ENCODE assay signal across 18 cellular contexts in genomic region chr17:8463089-8463488, GRCh38. TPM values are rescaled to one million over a fixed set of nuclear protein-coding genes. Genes with fewer than 3 reads are reported as not detected.
DNase-seq lines count a peak whose midpoint lies in the region; ATAC-seq, FAIRE-seq and TF ChIP-seq lines count a peak whose summit lies in the region.
"Had no signal": no experiment of that assay in that cellular context is flagged by ENCODE, and none has a peak within 500 bp of the region (broad histone marks: within the 10 kb centered on the region; RNA-seq: fewer than 3 reads in every experiment).

No MANE protein-coding gene starts in this region.

- H3K27ac ChIP-seq in A549, result no peak overlapping the region

- no peaks in the 10 kb centered on the region for H3K27me3 Mint-ChIP-seq in brain
- H3K27me3 Mint-ChIP-seq in nephron progenitor cell (ENCODE audit: low read depth, poor library complexity), result no peaks in the 10 kb centered on the region

- CTCF ChIA-PET in A549 (lab: Yijun Ruan, JAX), result interaction anchor here (2.0 kb wide), 1 partner anchor 21 kb away, joined by 4 read pairs; no protein-coding TSS in a partner anchor

- H3K36me3 Mint-ChIP-seq in brain (peaks cover 47% of the 10 kb centered on the region), nephron progenitor cell (ENCODE audit: low read depth) (peaks cover 45% of the 10 kb centered on the region)

- ATAC-seq in A549 (no peak), HG02610 (IDR thresholded peaks at IDR 0.05; ENCODE audit: unreplicated experiment) (no peak), HG03460 (IDR thresholded peaks at IDR 0.05; ENCODE audit: unreplicated experiment) (no peak)
- ATAC-seq: left colon; stimulated activated naive CD8-positive, alpha-beta T cell treated with anti-CD3 and anti-CD28 coated beads, Interleukin-15, Interleukin-2, amounts not matched to agents 100 U/mL and 50 U/mL, for 24 hours had no signal

- POLR2A ChIA-PET in A549 (lab: Yijun Ruan, JAX), result no interaction called here

- TF ChIP-seq POLR2A in A549 (IDR thresholded peaks at IDR 0.05; ENCODE audit: low read length), result no peak

- no peaks in the 10 kb centered on the region for H3K9me3 Mint-ChIP-seq in brain
- H3K9me3 Mint-ChIP-seq in nephron progenitor cell, result no peaks in the 10 kb centered on the region

- TF ChIP-seq RAD21 in A549 (conservative IDR thresholded peaks at IDR 0.05 in 1 of 2, IDR thresholded peaks at IDR 0.05 in 1 of 2), result no peak

- no peak for FAIRE-seq in A549 (lab: Jason Lieb, UNC)
- FAIRE-seq: GM19239 had no signal

- H3K9me3 ChIP-seq in A549, result no peaks in the 10 kb centered on the region

- 76% methylated on average over 4 of the region's 4 CpGs for WGBS in A549 (ENCODE audit: missing lambda C conversion rate)

- H3K4me1 Mint-ChIP-seq in brain (peaks cover 52% of the 10 kb centered on the region), nephron progenitor cell (peaks cover 33% of the 10 kb centered on the region)

- H3K4me3 ChIP-seq in A549, result no peak overlapping the region

- H3K4me3 Mint-ChIP-seq in brain (no peak overlapping the region), nephron progenitor cell (no peak overlapping the region)

- no peak for TF ChIP-seq EP300 in A549 (IDR thresholded peaks at IDR 0.05)

- DNase-seq in A549 (ENCODE audit: low read depth in 1 of 2, low spot score in 1 of 2) (no peak), GM03348 (ENCODE audit: low spot score) (peak; percentile 63), nephron progenitor cell (no peak), germinal center (ENCODE audit: low spot score) (no peak), GDM1 (lab: John Stamatoyannopoulos, UW) (no peak)
- DNase-seq: activated CD4-positive, alpha-beta T cell treated with anti-CD3 and anti-CD28 coated beads for 4 hours; AML-193; amygdala; hippocampal formation; left colon; NCI-H2029 treated with DMSO at 0.1 percent for 48 hours; stimulated activated CD4-positive, alpha-beta T cell treated with anti-CD3 and anti-CD28 coated beads, Interleukin-12 subunit alpha, Interleukin-12 subunit beta, amount 100 ng/mL, for 4 hours; stimulated activated naive CD8-positive, alpha-beta T cell treated with anti-CD3 and anti-CD28 coated beads, Interleukin-15, Interleukin-2, amounts not matched to agents 100 U/mL and 50 U/mL, for 24 hours; T-helper 9 cell had no signal

- no peaks in the 10 kb centered on the region for H3K4me1 ChIP-seq in A549

- no peak overlapping the region for H3K4me2 ChIP-seq in A549

- H3K27ac Mint-ChIP-seq in brain, result peak overlapping the region in 4 of 5 experiments; percentile 22 to 79 (median 48)
- peak overlapping the region; percentile 77 for H3K27ac Mint-ChIP-seq in nephron progenitor cell

- TF ChIP-seq CTCF in A549 (IDR thresholded peaks at IDR 0.05) (no peak), brain (conservative IDR thresholded peaks at IDR 0.05) (no peak), nephron progenitor cell (IDR thresholded peaks at IDR 0.05) (no peak)

TF ChIP-seq in A549, 52 proteins besides CTCF, POLR2A, EP300 and RAD21:
- TF ChIP-seq RCOR1 (IDR thresholded peaks at IDR 0.05; ENCODE audit: low read depth, low read length) (no peak), MAFK (IDR thresholded peaks at IDR 0.05; ENCODE audit: partially characterized antibody) (peak; percentile 27)

RNA-seq across cellular contexts. Expression of gene NDEL1, which starts 27.4 kb away (rescaled TPM):
- polyA plus RNA-seq in A549 (2011; rRNA removed) (71.0 and 91.0 TPM in 2 replicates), A549 (2017; fragmentation: RNase III; extraction: RNeasy Plus Mini Kit Qiagen cat#74134 plus additional on column Dnase treatment) (50.7 to 53.3 TPM (median 51.5 TPM) in 3 replicates), brain (ENCODE audit: insufficient read depth, low read depth, low replicate concordance) (33.2 TPM)
- polyA plus RNA-seq in A549 (2012; cell fraction: cytosol; rRNA removed), result 55.0 and 65.1 TPM in 2 replicates
- 115 and 146 TPM in 2 replicates for polyA plus RNA-seq in A549 (2012; cell fraction: nucleus; rRNA removed)
- polyA minus RNA-seq in A549 (2011; rRNA and poly(A)+ RNA removed), result 44.7 and 52.2 TPM in 2 replicates
